Comparison of ENCODE assay signal across 10 cellular contexts in genomic region chr2:184765048-184765881, GRCh38.
DNase-seq lines count a peak whose midpoint lies in the region; ATAC-seq and TF ChIP-seq lines count a peak whose summit lies in the region.
"Had no signal": no experiment of that assay in that cellular context is flagged by ENCODE, and none has a peak within 500 bp of the region (broad histone marks: within the 10 kb centered on the region; RNA-seq: fewer than 3 reads in every experiment).

No MANE protein-coding gene starts in this region.

- H3K9ac ChIP-seq in Loucy (ENCODE audit: low read depth, low read length, poor library complexity, severe bottlenecking) (no peak overlapping the region), smooth muscle cell (ENCODE audit: low read depth) (no peak overlapping the region)

- no peak overlapping the region for H3K27ac Mint-ChIP-seq in activated CD4-positive, alpha-beta T cell treated with anti-CD3 and anti-CD28 coated beads, Interleukin-2, amount 10 ng/mL, durations not matched to agents 24 days and 14 days

- no peak overlapping the region for H3K27ac ChIP-seq in upper lobe of right lung
- H3K27ac ChIP-seq in smooth muscle cell (ENCODE audit: low read depth) = no peak overlapping the region
- no peak overlapping the region for H3K27ac ChIP-seq in tibial artery

- H3K4me3 ChIP-seq in Loucy (ENCODE audit: low read length, poor library complexity, severe bottlenecking) (peak overlapping the region; percentile 2), choroid plexus epithelial cell (ENCODE audit: low read depth, low read length) (no peak overlapping the region), upper lobe of right lung (peak overlapping the region; percentile 18), smooth muscle cell (no peak overlapping the region), tibial artery (peak overlapping the region in 1 of 2 donors; percentile 3)

- TF ChIP-seq CTCF in Loucy (conservative IDR thresholded peaks at IDR 0.05; ENCODE audit: low read length) (no peak), choroid plexus epithelial cell (conservative IDR thresholded peaks at IDR 0.05; ENCODE audit: low read depth, low read length) (no peak), upper lobe of right lung (IDR thresholded peaks at IDR 0.05) (no peak), smooth muscle cell (IDR thresholded peaks at IDR 0.05; ENCODE audit: borderline replicate concordance, insufficient read depth, poor library complexity, severe bottlenecking) (no peak), tibial artery (IDR thresholded peaks at IDR 0.05) (no peak)

- H3K9me3 Mint-ChIP-seq in activated CD4-positive, alpha-beta T cell treated with anti-CD3 and anti-CD28 coated beads, Interleukin-2, amount 10 ng/mL, durations not matched to agents 24 days and 14 days = no peaks in the 10 kb centered on the region

- peak overlapping the region; percentile 53 for H3K4me3 Mint-ChIP-seq in activated CD4-positive, alpha-beta T cell treated with anti-CD3 and anti-CD28 coated beads, Interleukin-2, amount 10 ng/mL, durations not matched to agents 24 days and 14 days

- 92% methylated on average over 10 of the region's 10 CpGs for WGBS in smooth muscle cell (ENCODE audit: low lambda C conversion rate)

- H3K4me1 ChIP-seq in Loucy (ENCODE audit: insufficient read depth, low read length, poor library complexity, severe bottlenecking) = no peaks in the 10 kb centered on the region
- H3K4me1 ChIP-seq in upper lobe of right lung = no peaks in the 10 kb centered on the region
- no peaks in the 10 kb centered on the region for H3K4me1 ChIP-seq in smooth muscle cell (ENCODE audit: low read depth)
- no peaks in the 10 kb centered on the region for H3K4me1 ChIP-seq in tibial artery

- no peaks in the 10 kb centered on the region for H3K9me2 ChIP-seq in Loucy (replicated peaks; ENCODE audit: low read depth, low read length)

- H3K9me3 ChIP-seq in Loucy (ENCODE audit: insufficient read depth, low read depth, low read length) = no peaks in the 10 kb centered on the region
- H3K9me3 ChIP-seq in upper lobe of right lung = no peaks in the 10 kb centered on the region
- H3K9me3 ChIP-seq in smooth muscle cell (replicated peaks; ENCODE audit: low read depth) = no peaks in the 10 kb centered on the region
- no peaks in the 10 kb centered on the region for H3K9me3 ChIP-seq in tibial artery

- H3K36me3 Mint-ChIP-seq in activated CD4-positive, alpha-beta T cell treated with anti-CD3 and anti-CD28 coated beads, Interleukin-2, amount 10 ng/mL, durations not matched to agents 24 days and 14 days (ENCODE audit: low read depth) = no peaks in the 10 kb centered on the region

- H3K27me3 ChIP-seq in Loucy (ENCODE audit: insufficient read depth, low read length, poor library complexity, severe bottlenecking) (no peaks in the 10 kb centered on the region), upper lobe of right lung (no peaks in the 10 kb centered on the region), smooth muscle cell (ENCODE audit: low read depth) (no peaks in the 10 kb centered on the region), tibial artery (no peaks in the 10 kb centered on the region)

- H3K4me1 Mint-ChIP-seq in activated CD4-positive, alpha-beta T cell treated with anti-CD3 and anti-CD28 coated beads, Interleukin-2, amount 10 ng/mL, durations not matched to agents 24 days and 14 days = no peaks in the 10 kb centered on the region

- no peaks in the 10 kb centered on the region for H3K27me3 Mint-ChIP-seq in activated CD4-positive, alpha-beta T cell treated with anti-CD3 and anti-CD28 coated beads, Interleukin-2, amount 10 ng/mL, durations not matched to agents 24 days and 14 days

- H3K36me3 ChIP-seq in Loucy (ENCODE audit: insufficient read depth, low read length) (no peaks in the 10 kb centered on the region), upper lobe of right lung (no peaks in the 10 kb centered on the region), smooth muscle cell (ENCODE audit: low read depth) (no peaks in the 10 kb centered on the region), tibial artery (no peaks in the 10 kb centered on the region)

- H2AFZ ChIP-seq in Loucy (ENCODE audit: low read length) (no peak overlapping the region), smooth muscle cell (ENCODE audit: low read depth) (no peak overlapping the region)

- intact Hi-C loops in activated CD4-positive, alpha-beta T cell treated with anti-CD3 and anti-CD28 coated beads, Interleukin-2, amount 10 ng/mL, durations not matched to agents 24 days and 14 days (cut with micrococcal nuclease) = no loop called here
- intact Hi-C loops in upper lobe of right lung (cut with DNase I) (no loop called here), tibial artery (cut with DNase I; ENCODE audit: low total_unique reads) (no loop called here)

- H4K20me1 ChIP-seq in Loucy (ENCODE audit: insufficient read depth, low read length, poor library complexity, severe bottlenecking) = no peaks in the 10 kb centered on the region
- H4K20me1 ChIP-seq in smooth muscle cell (ENCODE audit: low read depth) = no peaks in the 10 kb centered on the region

- ATAC-seq in upper lobe of right lung (no peak), HG03571 (IDR thresholded peaks at IDR 0.05; ENCODE audit: unreplicated experiment) (no peak)

- H3K79me2 ChIP-seq in Loucy (ENCODE audit: insufficient read depth, low read length) (no peaks in the 10 kb centered on the region), smooth muscle cell (ENCODE audit: low read depth) (no peaks in the 10 kb centered on the region)

- no peak overlapping the region for H3K4me2 ChIP-seq in Loucy (ENCODE audit: low read depth, low read length, poor library complexity, severe bottlenecking)
- no peak overlapping the region for H3K4me2 ChIP-seq in smooth muscle cell

- DNase-seq in activated CD4-positive, alpha-beta T cell treated with anti-CD3 and anti-CD28 coated beads, Interleukin-2, amount 10 ng/mL, durations not matched to agents 24 days and 14 days = no peak
- DNase-seq in activated CD4-positive, alpha-beta T cell treated with anti-CD3 and anti-CD28 coated beads, Interleukin-2, amount 50 U/mL, for 4 hours = no peak
- DNase-seq in choroid plexus epithelial cell (ENCODE audit: low read depth) = peak; percentile 11
- no peak for DNase-seq in upper lobe of right lung
- DNase-seq in smooth muscle cell (lab: John Stamatoyannopoulos, UW; ENCODE audit: unreplicated experiment) = no peak
- no peak for DNase-seq in tibial artery
- DNase-seq: nucleus accumbens; stimulated activated CD4-positive, alpha-beta T cell treated with anti-CD3 and anti-CD28 coated beads, Interleukin-2, amount 100 ng/mL, for 24 hours had no signal

- H3F3A ChIP-seq in Loucy (ENCODE audit: low read depth) (no peaks in the 10 kb centered on the region), smooth muscle cell (ENCODE audit: low read depth) (no peaks in the 10 kb centered on the region)

Comparison
In these comparisons a context has a peak if more than half of its experiments do, and no peak if none do; other contexts are left out.
1. H3K4me3 ChIP-seq: peak in Loucy (single experiment) and upper lobe of right lung (single experiment); none in choroid plexus epithelial cell (single experiment) and smooth muscle cell (single experiment).